In genomic region chr2:163132850-163133249, GRCh38 we compare ENCODE assay signal across 9 cellular contexts.
DNase-seq lines count a peak whose midpoint lies in the region; ATAC-seq, FAIRE-seq and TF ChIP-seq lines count a peak whose summit lies in the region.
"Had no signal": no experiment of that assay in that cellular context is flagged by ENCODE, and none has a peak within 500 bp of the region (broad histone marks: within the 10 kb centered on the region; RNA-seq: fewer than 3 reads in every experiment).

No MANE protein-coding gene starts in this region.

- H3K9ac ChIP-seq in Loucy (ENCODE audit: low read depth, low read length, poor library complexity, severe bottlenecking) (no peak overlapping the region), HepG2 (ENCODE audit: insufficient read depth, low read depth, low read length) (no peak overlapping the region)

- H4K20me1 ChIP-seq in Loucy (ENCODE audit: insufficient read depth, low read length, poor library complexity, severe bottlenecking) (no peaks in the 10 kb centered on the region), HepG2 (ENCODE audit: insufficient read depth, low read length) (no peaks in the 10 kb centered on the region)

- H3K9me3 ChIP-seq in Loucy (ENCODE audit: insufficient read depth, low read depth, low read length) (no peaks in the 10 kb centered on the region), HepG2 (ENCODE audit: low read length) (no peaks in the 10 kb centered on the region)

- H2AFZ ChIP-seq in Loucy (ENCODE audit: low read length) (no peak overlapping the region), HepG2 (ENCODE audit: low read length) (no peak overlapping the region)

- H3K4me2 ChIP-seq in Loucy (ENCODE audit: low read depth, low read length, poor library complexity, severe bottlenecking) (no peak overlapping the region), HepG2 (ENCODE audit: low read depth, low read length) (no peak overlapping the region)

- no peak for ATAC-seq in HepG2

- WGBS in HepG2 (ENCODE audit: low lambda C conversion rate) = 5% methylated on average over 3 of the region's 3 CpGs

- TF ChIP-seq EP300 in HepG2 (IDR thresholded peaks at IDR 0.05; ENCODE audit: low read depth in 2 of 2, low read length in 2 of 2) = no peak
- TF ChIP-seq EP300 in HepG2 (CRISPR knock-in tag; IDR thresholded peaks at IDR 0.05; ENCODE audit: borderline replicate concordance) = no peak

- POLR2A ChIA-PET in HepG2 (lab: Yijun Ruan, JAX) = no interaction called here

- FAIRE-seq in HepG2 (lab: Jason Lieb, UNC) = no peak

- BruUV-seq in HepG2 (replicated peaks; lab: Mats Ljungman, UMichigan) = no TSS peak

- no peaks in the 10 kb centered on the region for H3K4me1 ChIP-seq in Loucy (ENCODE audit: insufficient read depth, low read length, poor library complexity, severe bottlenecking)
- H3K4me1 ChIP-seq in HepG2 (ENCODE audit: insufficient read depth, low read length) = no peaks in the 10 kb centered on the region

- in situ Hi-C loops in HepG2 (cut with HindIII; ENCODE audit: extremely low pct_ligation_motif_present, low pct_unique_long_range_greater_than_20kb) = loop anchor here (10.0 kb wide), 1 partner anchor 248 kb away; no protein-coding TSS in a partner anchor

- H3K36me3 ChIP-seq in Loucy (ENCODE audit: insufficient read depth, low read length) (no peaks in the 10 kb centered on the region), HepG2 (replicated peaks in 1 of 2; ENCODE audit: control insufficient read depth in 1 of 2, insufficient read depth in 2 of 2, low read length in 2 of 2) (no peaks in the 10 kb centered on the region)

- no peak for TF ChIP-seq RAD21 in HepG2 (CRISPR knock-in tag; IDR thresholded peaks at IDR 0.05)

- DNase-seq in NCI-H1092 treated with DMSO at 0.1 percent for 48 hours (lab: John Stamatoyannopoulos, UW) (peak; percentile 43), NCI-H1092 (lab: John Stamatoyannopoulos, UW) (no peak), SKM-1 (lab: John Stamatoyannopoulos, UW; ENCODE audit: unreplicated experiment) (peak; percentile 25), HepG2 (ENCODE audit: low spot score) (peak; percentile 5), ecto neural progenitor cell (ENCODE audit: low spot score) (no peak), nucleus accumbens (lab: John Stamatoyannopoulos, UW) (no peak)
- no peak for DNase-seq in stimulated activated CD4-positive, alpha-beta T cell treated with anti-CD3 and anti-CD28 coated beads, Interleukin-4, amount 100 ng/mL, for 4 hours
- DNase-seq: naive B cell had no signal

- no peak overlapping the region for H3K4me3 ChIP-seq in Loucy (ENCODE audit: low read length, poor library complexity, severe bottlenecking)
- H3K4me3 ChIP-seq in HepG2 (replicated peaks in 1 of 3; ENCODE audit: insufficient read depth in 1 of 3, low read depth in 2 of 3, low read length in 3 of 3) = no peak overlapping the region

- no peaks in the 10 kb centered on the region for H3K27me3 ChIP-seq in Loucy (ENCODE audit: insufficient read depth, low read length, poor library complexity, severe bottlenecking)
- no peaks in the 10 kb centered on the region for H3K27me3 ChIP-seq in HepG2 (ENCODE audit: control insufficient read depth in 1 of 2, insufficient read depth in 2 of 2, low read length in 2 of 2)

- no peaks in the 10 kb centered on the region for H3F3A ChIP-seq in Loucy (ENCODE audit: low read depth)

- H3K9me2 ChIP-seq in Loucy (replicated peaks; ENCODE audit: low read depth, low read length) = no peaks in the 10 kb centered on the region

- peak; percentile 70 for TF ChIP-seq CTCF in Loucy (conservative IDR thresholded peaks at IDR 0.05; ENCODE audit: low read length)
- TF ChIP-seq CTCF in HepG2 (CRISPR knock-in tag; IDR thresholded peaks at IDR 0.05) = peak; percentile 42

- H3K79me2 ChIP-seq in Loucy (ENCODE audit: insufficient read depth, low read length) (no peaks in the 10 kb centered on the region), HepG2 (ENCODE audit: insufficient read depth, low read length) (no peaks in the 10 kb centered on the region)

- TF ChIP-seq POLR2A in HepG2 (IDR thresholded peaks at IDR 0.05; ENCODE audit: insufficient read depth in 1 of 2, low read depth in 2 of 2, low read length in 2 of 2) = no peak

- intact Hi-C loops in HepG2 (cut with micrococcal nuclease; ENCODE audit: unreplicated experiment) = loop anchor here (1.0 to 2.0 kb wide), 3 partner anchors 243 to 912 kb away; no protein-coding TSS in a partner anchor

- CTCF ChIA-PET in HepG2 (lab: Yijun Ruan, JAX; ENCODE audit: low intra/inter-chr PET ratio, low total read pairs) = interaction anchor here (2.3 kb wide), 1 partner anchor 242 kb away, joined by 31 read pairs; no protein-coding TSS in a partner anchor

- no peak overlapping the region for H3K27ac ChIP-seq in HepG2 (ENCODE audit: extremely low read length, insufficient read depth, low read length)

TF ChIP-seq in HepG2, 621 proteins besides CTCF, POLR2A, EP300 and RAD21:
- no peak for TF ChIP-seq KLF11 (CRISPR knock-in tag; IDR thresholded peaks at IDR 0.05)
- peak; percentile 69 for TF ChIP-seq STAG1 (CRISPR knock-in tag; IDR thresholded peaks at IDR 0.05)
- TF ChIP-seq ZNF687 (CRISPR knock-in tag; IDR thresholded peaks at IDR 0.05) = no peak
- TF ChIP-seq SMC3 (IDR thresholded peaks at IDR 0.05; ENCODE audit: low read length) = peak; percentile 43
- peak; percentile 45; the same call in 1 of the 2 replicates for TF ChIP-seq CREB1 (IDR thresholded peaks at IDR 0.05)
- no peak for TF ChIP-seq CREB1 (CRISPR knock-in tag; IDR thresholded peaks at IDR 0.05)

Comparison
In these comparisons a context has a peak if more than half of its experiments do, and no peak if none do; other contexts are left out.
1. DNase-seq: peak in NCI-H1092 treated with DMSO at 0.1 percent for 48 hours (single experiment), SKM-1 (single experiment) and HepG2 (single experiment); none in NCI-H1092 (single experiment), ecto neural progenitor cell (single experiment), nucleus accumbens (0 of 56) and stimulated activated CD4-positive, alpha-beta T cell treated with anti-CD3 and anti-CD28 coated beads, Interleukin-4, amount 100 ng/mL, for 4 hours (0 of 2).